Comparison of ENCODE assay signal across 8 cellular contexts in the genomic region with DNA sequence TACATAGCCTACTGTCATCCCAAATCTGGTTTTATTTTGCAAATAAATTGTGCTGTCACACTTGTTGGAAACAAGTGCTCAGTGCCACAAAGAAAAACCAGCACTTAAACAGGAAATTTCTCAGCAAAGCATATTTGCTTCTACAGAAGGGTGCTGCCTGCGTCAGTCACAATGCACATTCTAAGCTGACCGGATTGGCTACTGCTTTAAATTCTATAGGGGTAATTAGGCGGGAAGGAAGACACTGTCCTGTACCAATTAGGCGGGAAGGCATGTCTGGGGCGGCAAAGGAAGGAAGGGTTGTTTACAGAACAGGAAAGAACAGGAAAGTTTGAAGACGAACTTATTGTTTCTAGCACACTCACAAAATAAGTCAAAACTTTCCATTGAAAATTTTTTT. TPM values are rescaled to one million over a fixed set of nuclear protein-coding genes. Genes with fewer than 3 reads are reported as not detected.
A peak's percentile ranks its signal among the peaks of the same experiment; 100 is the strongest.
DNase-seq lines count a peak whose midpoint lies in the region; ATAC-seq and TF ChIP-seq lines count a peak whose summit lies in the region.

No MANE protein-coding gene starts in this region.

- BruUV-seq in Caco-2 (replicated peaks; lab: Mats Ljungman, UMichigan) = no TSS peak

- DNase-seq in ELF-1 (ENCODE audit: low read depth, low spot score) (peak; percentile 21), HFF-Myc (ENCODE audit: extremely low read depth, low read depth) (no peak), T-helper 2 cell (peak in 4 of 5 experiments; percentile 24 to 95 (median 37)), GM23338 (ENCODE audit: low spot score) (no peak), NCI-H446 (lab: John Stamatoyannopoulos, UW) (no peak), Caco-2 (no peak)
- DNase-seq in effector CD4-positive, alpha-beta T cell = peak; percentile 35

- no peak overlapping the region for H3K4me3 Mint-ChIP-seq in GM23338
- no peak overlapping the region for H3K4me3 Mint-ChIP-seq in Caco-2 (ENCODE audit: unreplicated experiment)

- no peaks in the 10 kb centered on the region for H3K79me2 ChIP-seq in GM23338 (replicated peaks; ENCODE audit: insufficient read depth)

- H3K9me2 ChIP-seq in GM23338 (ENCODE audit: insufficient read depth) = no peaks in the 10 kb centered on the region

- no peak for TF ChIP-seq CTCF in HFF-Myc (IDR thresholded peaks at IDR 0.05; ENCODE audit: low read depth, low read length, missing control alignments)
- no peak for TF ChIP-seq CTCF in GM23338 (conservative IDR thresholded peaks at IDR 0.05; ENCODE audit: low read depth in 2 of 2)
- TF ChIP-seq CTCF in Caco-2 (IDR thresholded peaks at IDR 0.05; ENCODE audit: insufficient read depth in 1 of 2, low read depth in 1 of 2, low read length in 1 of 2, severe bottlenecking in 1 of 2, unreplicated experiment in 1 of 2) = no peak

- no peak for ATAC-seq in GM23338

- H2AFZ ChIP-seq in GM23338 = no peak overlapping the region

- intact Hi-C loops in Caco-2 (cut with micrococcal nuclease; ENCODE audit: unreplicated experiment) = no loop called here

- POLR2A ChIA-PET in Caco-2 (lab: Charles Lee) = no interaction called here

- H3K27ac ChIP-seq in rectal smooth muscle tissue (ENCODE audit: low read depth, low read length) = no peak overlapping the region
- H3K27ac ChIP-seq in GM23338 (ENCODE audit: low read depth) = no peak overlapping the region

- H3K9me3 Mint-ChIP-seq in GM23338 (no peaks in the 10 kb centered on the region), Caco-2 (ENCODE audit: unreplicated experiment) (no peaks in the 10 kb centered on the region)

- H3K4me1 Mint-ChIP-seq in GM23338 = peaks cover 7% of the 10 kb centered on the region; the same call in 2 of the 3 replicates
- no peaks in the 10 kb centered on the region for H3K4me1 Mint-ChIP-seq in Caco-2 (ENCODE audit: low read depth, unreplicated experiment)

- H3K36me3 Mint-ChIP-seq in GM23338 (ENCODE audit: low read depth) = no peaks in the 10 kb centered on the region; the same call in 2 of the 3 replicates
- H3K36me3 Mint-ChIP-seq in Caco-2 (ENCODE audit: insufficient read depth, unreplicated experiment) = no peaks in the 10 kb centered on the region

- H3F3A ChIP-seq in GM23338 (replicated peaks; ENCODE audit: low read depth) = no peaks in the 10 kb centered on the region

- peaks cover 4% of the 10 kb centered on the region for H3K4me1 ChIP-seq in rectal smooth muscle tissue (ENCODE audit: control insufficient read depth, insufficient read depth, low read length)
- peaks cover 4% of the 10 kb centered on the region for H3K4me1 ChIP-seq in GM23338 (ENCODE audit: insufficient read depth)
- no peaks in the 10 kb centered on the region for H3K4me1 ChIP-seq in Caco-2

- H3K36me3 ChIP-seq in rectal smooth muscle tissue (ENCODE audit: control insufficient read depth, insufficient read depth, low read length) (no peaks in the 10 kb centered on the region), GM23338 (ENCODE audit: insufficient read depth) (no peaks in the 10 kb centered on the region), Caco-2 (ENCODE audit: control insufficient read depth, insufficient read depth, low read length) (no peaks in the 10 kb centered on the region)

- no peak overlapping the region for H3K4me2 ChIP-seq in GM23338

- H3K27me3 Mint-ChIP-seq in GM23338 (ENCODE audit: insufficient read depth, low read depth, poor library complexity) (no peaks in the 10 kb centered on the region), Caco-2 (ENCODE audit: insufficient read depth, unreplicated experiment) (no peaks in the 10 kb centered on the region)

- no peaks in the 10 kb centered on the region; the same call in 1 of the 2 replicates for H4K20me1 ChIP-seq in GM23338 (replicated peaks; ENCODE audit: insufficient read depth)

- no peak overlapping the region for H3K9ac ChIP-seq in rectal smooth muscle tissue (ENCODE audit: low read length)

- H3K27me3 ChIP-seq in rectal smooth muscle tissue (ENCODE audit: control insufficient read depth, insufficient read depth, low read length) (no peaks in the 10 kb centered on the region), GM23338 (ENCODE audit: insufficient read depth) (peaks cover 17% of the 10 kb centered on the region), Caco-2 (replicated peaks; ENCODE audit: control insufficient read depth, insufficient read depth, low read length) (no peaks in the 10 kb centered on the region)

- no peaks in the 10 kb centered on the region for H3K9me3 ChIP-seq in Caco-2

- CTCF ChIA-PET in Caco-2 (lab: Charles Lee) = no interaction called here

- H3K4me3 ChIP-seq in HFF-Myc (replicated peaks; ENCODE audit: low read depth, low read length) (peak overlapping the region; percentile 66), rectal smooth muscle tissue (ENCODE audit: low read length) (peak overlapping the region; percentile 32), GM23338 (no peak overlapping the region), Caco-2 (ENCODE audit: low read depth, low read length) (no peak overlapping the region)

- no peak overlapping the region for H3K27ac Mint-ChIP-seq in GM23338
- H3K27ac Mint-ChIP-seq in Caco-2 (ENCODE audit: unreplicated experiment) = no peak overlapping the region

TF ChIP-seq in GM23338, 12 proteins besides CTCF, POLR2A, EP300 and RAD21 (continues in another document):
- TF ChIP-seq STAT1 (IDR thresholded peaks at IDR 0.05; ENCODE audit: unreplicated experiment) = no peak
- no peak for TF ChIP-seq CREB1 (CRISPR knock-in tag; IDR thresholded peaks at IDR 0.05; ENCODE audit: low read depth)
- TF ChIP-seq, protein P1, sequence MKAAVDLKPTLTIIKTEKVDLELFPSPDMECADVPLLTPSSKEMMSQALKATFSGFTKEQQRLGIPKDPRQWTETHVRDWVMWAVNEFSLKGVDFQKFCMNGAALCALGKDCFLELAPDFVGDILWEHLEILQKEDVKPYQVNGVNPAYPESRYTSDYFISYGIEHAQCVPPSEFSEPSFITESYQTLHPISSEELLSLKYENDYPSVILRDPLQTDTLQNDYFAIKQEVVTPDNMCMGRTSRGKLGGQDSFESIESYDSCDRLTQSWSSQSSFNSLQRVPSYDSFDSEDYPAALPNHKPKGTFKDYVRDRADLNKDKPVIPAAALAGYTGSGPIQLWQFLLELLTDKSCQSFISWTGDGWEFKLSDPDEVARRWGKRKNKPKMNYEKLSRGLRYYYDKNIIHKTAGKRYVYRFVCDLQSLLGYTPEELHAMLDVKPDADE (IDR thresholded peaks at IDR 0.05) = no peak
- no peak for TF ChIP-seq EZH2phosphoT487 (IDR thresholded peaks at IDR 0.05; ENCODE audit: unreplicated experiment)
- TF ChIP-seq, protein P2, sequence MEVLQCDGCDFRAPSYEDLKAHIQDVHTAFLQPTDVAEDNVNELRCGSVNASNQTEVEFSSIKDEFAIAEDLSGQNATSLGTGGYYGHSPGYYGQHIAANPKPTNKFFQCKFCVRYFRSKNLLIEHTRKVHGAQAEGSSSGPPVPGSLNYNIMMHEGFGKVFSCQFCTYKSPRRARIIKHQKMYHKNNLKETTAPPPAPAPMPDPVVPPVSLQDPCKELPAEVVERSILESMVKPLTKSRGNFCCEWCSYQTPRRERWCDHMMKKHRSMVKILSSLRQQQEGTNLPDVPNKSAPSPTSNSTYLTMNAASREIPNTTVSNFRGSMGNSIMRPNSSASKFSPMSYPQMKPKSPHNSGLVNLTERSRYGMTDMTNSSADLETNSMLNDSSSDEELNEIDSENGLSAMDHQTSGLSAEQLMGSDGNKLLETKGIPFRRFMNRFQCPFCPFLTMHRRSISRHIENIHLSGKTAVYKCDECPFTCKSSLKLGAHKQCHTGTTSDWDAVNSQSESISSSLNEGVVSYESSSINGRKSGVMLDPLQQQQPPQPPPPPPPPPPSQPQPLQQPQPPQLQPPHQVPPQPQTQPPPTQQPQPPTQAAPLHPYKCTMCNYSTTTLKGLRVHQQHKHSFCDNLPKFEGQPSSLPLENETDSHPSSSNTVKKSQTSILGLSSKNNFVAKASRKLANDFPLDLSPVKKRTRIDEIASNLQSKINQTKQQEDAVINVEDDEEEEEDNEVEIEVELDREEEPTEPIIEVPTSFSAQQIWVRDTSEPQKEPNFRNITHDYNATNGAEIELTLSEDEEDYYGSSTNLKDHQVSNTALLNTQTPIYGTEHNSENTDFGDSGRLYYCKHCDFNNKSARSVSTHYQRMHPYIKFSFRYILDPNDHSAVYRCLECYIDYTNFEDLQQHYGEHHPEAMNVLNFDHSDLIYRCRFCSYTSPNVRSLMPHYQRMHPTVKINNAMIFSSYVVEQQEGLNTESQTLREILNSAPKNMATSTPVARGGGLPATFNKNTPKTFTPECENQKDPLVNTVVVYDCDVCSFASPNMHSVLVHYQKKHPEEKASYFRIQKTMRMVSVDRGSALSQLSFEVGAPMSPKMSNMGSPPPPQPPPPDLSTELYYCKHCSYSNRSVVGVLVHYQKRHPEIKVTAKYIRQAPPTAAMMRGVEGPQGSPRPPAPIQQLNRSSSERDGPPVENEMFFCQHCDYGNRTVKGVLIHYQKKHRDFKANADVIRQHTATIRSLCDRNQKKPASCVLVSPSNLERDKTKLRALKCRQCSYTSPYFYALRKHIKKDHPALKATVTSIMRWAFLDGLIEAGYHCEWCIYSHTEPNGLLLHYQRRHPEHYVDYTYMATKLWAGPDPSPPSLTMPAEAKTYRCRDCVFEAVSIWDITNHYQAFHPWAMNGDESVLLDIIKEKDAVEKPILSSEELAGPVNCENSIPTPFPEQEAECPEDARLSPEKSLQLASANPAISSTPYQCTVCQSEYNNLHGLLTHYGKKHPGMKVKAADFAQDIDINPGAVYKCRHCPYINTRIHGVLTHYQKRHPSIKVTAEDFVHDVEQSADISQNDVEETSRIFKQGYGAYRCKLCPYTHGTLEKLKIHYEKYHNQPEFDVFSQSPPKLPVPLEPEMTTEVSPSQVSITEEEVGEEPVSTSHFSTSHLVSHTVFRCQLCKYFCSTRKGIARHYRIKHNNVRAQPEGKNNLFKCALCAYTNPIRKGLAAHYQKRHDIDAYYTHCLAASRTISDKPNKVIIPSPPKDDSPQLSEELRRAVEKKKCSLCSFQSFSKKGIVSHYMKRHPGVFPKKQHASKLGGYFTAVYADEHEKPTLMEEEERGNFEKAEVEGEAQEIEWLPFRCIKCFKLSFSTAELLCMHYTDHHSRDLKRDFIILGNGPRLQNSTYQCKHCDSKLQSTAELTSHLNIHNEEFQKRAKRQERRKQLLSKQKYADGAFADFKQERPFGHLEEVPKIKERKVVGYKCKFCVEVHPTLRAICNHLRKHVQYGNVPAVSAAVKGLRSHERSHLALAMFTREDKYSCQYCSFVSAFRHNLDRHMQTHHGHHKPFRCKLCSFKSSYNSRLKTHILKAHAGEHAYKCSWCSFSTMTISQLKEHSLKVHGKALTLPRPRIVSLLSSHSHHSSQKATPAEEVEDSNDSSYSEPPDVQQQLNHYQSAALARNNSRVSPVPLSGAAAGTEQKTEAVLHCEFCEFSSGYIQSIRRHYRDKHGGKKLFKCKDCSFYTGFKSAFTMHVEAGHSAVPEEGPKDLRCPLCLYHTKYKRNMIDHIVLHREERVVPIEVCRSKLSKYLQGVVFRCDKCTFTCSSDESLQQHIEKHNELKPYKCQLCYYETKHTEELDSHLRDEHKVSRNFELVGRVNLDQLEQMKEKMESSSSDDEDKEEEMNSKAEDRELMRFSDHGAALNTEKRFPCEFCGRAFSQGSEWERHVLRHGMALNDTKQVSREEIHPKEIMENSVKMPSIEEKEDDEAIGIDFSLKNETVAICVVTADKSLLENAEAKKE (CRISPR knock-in tag; IDR thresholded peaks at IDR 0.05) = no peak

RNA-seq across cellular contexts. Expression of a gene that starts 2.8 kb away (rescaled TPM):
- 0.31 TPM in 1 of 2 replicates, not detected in the other for total RNA-seq in GM23338 (2014; rRNA removed; shearing (Covaris generic))
- 1.3 and 2.1 TPM in 2 replicates for polyA plus RNA-seq in GM23338 (2016; fragmentation: Nextera tagmentation; extraction: Ambion mirVana)
- total RNA-seq in Caco-2 (2022) = 0.19 TPM in 1 of 2 replicates, not detected in the other

Comparison
In these comparisons a context has a peak if more than half of its experiments do, and no peak if none do; other contexts are left out.
1. DNase-seq: peak in ELF-1 (single experiment), T-helper 2 cell (4 of 5) and effector CD4-positive, alpha-beta T cell (single experiment); none in HFF-Myc (single experiment), GM23338 (single experiment), NCI-H446 (0 of 2) and Caco-2 (0 of 2).
2. H3K4me3 ChIP-seq: peak in HFF-Myc (single experiment) and rectal smooth muscle tissue (single experiment); none in GM23338 (single experiment) and Caco-2 (single experiment).